ENCODE assay signal across 17 cellular contexts in genomic region chr1:196259291-196259690, GRCh38.
DNase-seq lines count a peak whose midpoint lies in the region; ATAC-seq and TF ChIP-seq lines count a peak whose summit lies in the region.
"Had no signal": no experiment of that assay in that cellular context is flagged by ENCODE, and none has a peak within 500 bp of the region (broad histone marks: within the 10 kb centered on the region; RNA-seq: fewer than 3 reads in every experiment).

No MANE protein-coding gene starts in this region.

- no peaks in the 10 kb centered on the region for H3K9me2 ChIP-seq in DOHH2 (replicated peaks; ENCODE audit: control insufficient read depth, low read length)

- H2BK12ac ChIP-seq in neuronal stem cell (ENCODE audit: low read length) (no peak overlapping the region), H9 (ENCODE audit: insufficient read length, low read depth, low read length) (no peak overlapping the region)

- no peaks in the 10 kb centered on the region for H3K27me3 ChIP-seq in BLaER1
- no peaks in the 10 kb centered on the region for H3K27me3 ChIP-seq in DOHH2 (ENCODE audit: control insufficient read depth, low read length)
- H3K27me3 ChIP-seq in neuronal stem cell (ENCODE audit: control insufficient read depth in 3 of 3, insufficient read depth in 3 of 3, low read depth in 1 of 3, low read length in 3 of 3) = no peaks in the 10 kb centered on the region
- no peaks in the 10 kb centered on the region for H3K27me3 ChIP-seq in H9 (ENCODE audit: insufficient read depth, low read length)

- no peak for TF ChIP-seq CTCF in DOHH2 (IDR thresholded peaks at IDR 0.05; ENCODE audit: low read depth, low read length, poor library complexity, severe bottlenecking)
- TF ChIP-seq CTCF in H9 (conservative IDR thresholded peaks at IDR 0.05) = no peak

- no peak overlapping the region for H3K18ac ChIP-seq in neuronal stem cell (ENCODE audit: low read length)
- no peak overlapping the region for H3K18ac ChIP-seq in H9 (ENCODE audit: insufficient read length, low read depth, low read length)

- no peaks in the 10 kb centered on the region for H3K4me1 Mint-ChIP-seq in H9
- H3K4me1 Mint-ChIP-seq: B cell, CD14-positive monocyte, IgD-negative memory B cell had no signal

- peaks cover 8% of the 10 kb centered on the region for H3F3A ChIP-seq in DOHH2 (ENCODE audit: control insufficient read depth, insufficient read depth)

- H2AK5ac ChIP-seq in neuronal stem cell (ENCODE audit: low read depth, low read length) (no peak overlapping the region), H9 (ENCODE audit: insufficient read length, low read length) (no peak overlapping the region)

- no CpG with 5 or more reads among the region's 2 CpGs for WGBS in neuronal stem cell (ENCODE audit: extremely low coverage in 2 of 2, insufficient read length in 2 of 2, insufficient replicate concordance in 1 of 2), 2 donors
- whole genome bisulfite sequencing in H9 (ENCODE audit: extremely low coverage, insufficient read length, low lambda C conversion rate) = no CpG with 5 or more reads among the region's 2 CpGs

- H3K9ac ChIP-seq in BLaER1 = no peak overlapping the region
- H3K9ac ChIP-seq in SK-N-MC (ENCODE audit: insufficient read length) = no peak overlapping the region
- no peak overlapping the region for H3K9ac ChIP-seq in neuronal stem cell (ENCODE audit: low read depth, low read length, poor library complexity)
- H3K9ac ChIP-seq in H9 (ENCODE audit: extremely low read depth, insufficient read length, low read length) = no peak overlapping the region

- no peaks in the 10 kb centered on the region for H3K79me1 ChIP-seq in neuronal stem cell (ENCODE audit: low read depth, low read length)
- no peaks in the 10 kb centered on the region for H3K79me1 ChIP-seq in H9 (ENCODE audit: insufficient read depth, low read depth, low read length, poor library complexity, severe bottlenecking)

- H3K27ac Mint-ChIP-seq in H9 = no peak overlapping the region
- H3K27ac Mint-ChIP-seq: B cell; CD14-positive monocyte; CD8-positive, alpha-beta T cell; HFFc6; IgD-negative memory B cell had no signal

- H2BK120ac ChIP-seq in neuronal stem cell (ENCODE audit: low read depth, low read length) (no peak overlapping the region), H9 (ENCODE audit: low read depth, low read length, poor library complexity, severe bottlenecking) (no peak overlapping the region)

- no peak for ATAC-seq in HG02970 (IDR thresholded peaks at IDR 0.05; ENCODE audit: low FRiP score, unreplicated experiment)
- ATAC-seq: CD8-positive, alpha-beta T cell had no signal

- H3T11ph ChIP-seq in H9 (ENCODE audit: low read length) = no peak overlapping the region

- H3K56ac ChIP-seq in H9 (ENCODE audit: insufficient read length, low read depth, low read length) = no peak overlapping the region

- no peaks in the 10 kb centered on the region for H3K27me3 Mint-ChIP-seq in H9 (ENCODE audit: low read depth)
- H3K27me3 Mint-ChIP-seq: B cell, IgD-negative memory B cell had no signal

- H4K91ac ChIP-seq in neuronal stem cell (ENCODE audit: low read depth, low read length, poor library complexity) (no peak overlapping the region), H9 (ENCODE audit: insufficient read length, low read depth, low read length) (no peak overlapping the region)

- H3K4me1 ChIP-seq in BLaER1 (peaks cover 17% of the 10 kb centered on the region), DOHH2 (ENCODE audit: control insufficient read depth, low read length) (peaks cover 45% of the 10 kb centered on the region), neuronal stem cell (ENCODE audit: control insufficient read depth in 2 of 2, insufficient read depth in 1 of 2, low read depth in 1 of 2, low read length in 2 of 2) (peaks cover 0 to 3% of the 10 kb centered on the region in 2 donors), H9 (ENCODE audit: insufficient read depth, low read length) (no peaks in the 10 kb centered on the region)

- H3K14ac ChIP-seq in neuronal stem cell (ENCODE audit: low read length) = no peak overlapping the region
- H3K14ac ChIP-seq in H9 (ENCODE audit: insufficient read depth, low read length) = no peak overlapping the region

- H3K4me3 ChIP-seq in BLaER1 = no peak overlapping the region
- H3K4me3 ChIP-seq in DOHH2 (ENCODE audit: low read length) = peak overlapping the region; percentile 45
- H3K4me3 ChIP-seq in SK-N-MC = peak overlapping the region; percentile 51
- no peak overlapping the region for H3K4me3 ChIP-seq in neuronal stem cell (ENCODE audit: low read length in 2 of 2)

- H3K79me2 ChIP-seq in DOHH2 (ENCODE audit: control insufficient read depth, low read length) (no peaks in the 10 kb centered on the region), H9 (ENCODE audit: insufficient read depth, low read length) (no peaks in the 10 kb centered on the region)

- H3K4me2 ChIP-seq in BLaER1 (peak overlapping the region; percentile 60), DOHH2 (ENCODE audit: low read length) (peak overlapping the region; percentile 64), neuronal stem cell (ENCODE audit: insufficient read depth, low read length, poor library complexity, severe bottlenecking) (no peak overlapping the region), H9 (ENCODE audit: insufficient read depth, insufficient read length, low read length) (no peak overlapping the region)

- no peaks in the 10 kb centered on the region for H3K9me3 ChIP-seq in BLaER1
- no peaks in the 10 kb centered on the region for H3K9me3 ChIP-seq in DOHH2 (ENCODE audit: control insufficient read depth, insufficient read depth, low read length)
- H3K9me3 ChIP-seq in SK-N-MC (ENCODE audit: low read depth, low read length) = no peaks in the 10 kb centered on the region
- H3K9me3 ChIP-seq in neuronal stem cell (replicated peaks in 1 of 2; ENCODE audit: control insufficient read depth in 2 of 2, insufficient read depth in 1 of 2, low read depth in 1 of 2, low read length in 2 of 2) = no peaks in the 10 kb centered on the region
- no peaks in the 10 kb centered on the region for H3K9me3 ChIP-seq in H9 (ENCODE audit: control insufficient read depth, low read depth, low read length)

- H3K23ac ChIP-seq in neuronal stem cell (ENCODE audit: low read depth, low read length, poor library complexity) (no peak overlapping the region), H9 (ENCODE audit: insufficient read length, low read depth, low read length) (no peak overlapping the region)

- no peak overlapping the region for H2BK15ac ChIP-seq in neuronal stem cell (ENCODE audit: low read length)
- H2BK15ac ChIP-seq in H9 (ENCODE audit: low read depth, low read length) = no peak overlapping the region

- no peak overlapping the region for H2BK20ac ChIP-seq in H9 (ENCODE audit: low read depth, low read length, poor library complexity, severe bottlenecking)

- no peaks in the 10 kb centered on the region for H3K9me3 Mint-ChIP-seq in H9
- H3K9me3 Mint-ChIP-seq: HFFc6, IgD-negative memory B cell had no signal

- H3K36me3 Mint-ChIP-seq in H9 (ENCODE audit: insufficient read depth in 1 of 3, low read depth in 3 of 3) = no peaks in the 10 kb centered on the region; a peak in 1 of 7 replicates
- H3K36me3 Mint-ChIP-seq: CD14-positive monocyte; CD8-positive, alpha-beta T cell; IgD-negative memory B cell had no signal

- H3K36me3 ChIP-seq in BLaER1 (no peaks in the 10 kb centered on the region), DOHH2 (ENCODE audit: control insufficient read depth, low read length) (no peaks in the 10 kb centered on the region), SK-N-MC (ENCODE audit: insufficient read depth, low read length) (no peaks in the 10 kb centered on the region), neuronal stem cell (replicated peaks in 1 of 2; ENCODE audit: control insufficient read depth in 2 of 2, insufficient read depth in 2 of 2, low read length in 2 of 2) (no peaks in the 10 kb centered on the region)

- H3K4ac ChIP-seq in neuronal stem cell (ENCODE audit: low read length) (no peak overlapping the region), H9 (ENCODE audit: low read depth, low read length) (no peak overlapping the region)

- H4K20me1 ChIP-seq in BLaER1 = no peaks in the 10 kb centered on the region
- no peaks in the 10 kb centered on the region for H4K20me1 ChIP-seq in DOHH2 (ENCODE audit: control insufficient read depth, insufficient read depth, low read depth, low read length)
- no peaks in the 10 kb centered on the region for H4K20me1 ChIP-seq in H9 (ENCODE audit: control insufficient read depth, insufficient read depth, insufficient read length)

- DNase-seq in SK-N-MC (ENCODE audit: low read depth, low spot score) (peak; percentile 95), neuronal stem cell (ENCODE audit: low spot score) (no peak), HPDE6-E6E7 (ENCODE audit: extremely low spot score) (no peak), H9 (no peak)
- DNase-seq: CD8-positive, alpha-beta T cell; COR-L47; DMS53; GOT3; HCEC 1CT; HFFc6; KG1 had no signal

- H4K5ac ChIP-seq in H9 (ENCODE audit: insufficient read length, low read depth, low read length) = no peak overlapping the region

- H3K4me3 Mint-ChIP-seq in H9 = no peak overlapping the region
- H3K4me3 Mint-ChIP-seq: B cell; CD14-positive monocyte; CD8-positive, alpha-beta T cell; HFFc6; IgD-negative memory B cell had no signal

- H4K8ac ChIP-seq in neuronal stem cell (ENCODE audit: low read depth, low read length) = no peak overlapping the region
- H4K8ac ChIP-seq in H9 (replicated peaks; ENCODE audit: insufficient read length, low read depth, low read length) = no peak overlapping the region

- H2AFZ ChIP-seq in neuronal stem cell (ENCODE audit: low read length) (peak overlapping the region; percentile 6), H9 (ENCODE audit: low read length) (no peak overlapping the region)

- H3K27ac ChIP-seq in BLaER1 (no peak overlapping the region), DOHH2 (ENCODE audit: low read depth, low read length) (peak overlapping the region; percentile 30), SK-N-MC (peak overlapping the region; percentile 80), neuronal stem cell (replicated peaks; ENCODE audit: low read length) (no peak overlapping the region), H9 (ENCODE audit: insufficient read length, low read depth, low read length) (no peak overlapping the region)

- H2BK5ac ChIP-seq in neuronal stem cell (ENCODE audit: low read length) = no peak overlapping the region
- H2BK5ac ChIP-seq in H9 (ENCODE audit: insufficient read length, low read length) = no peak overlapping the region

- H3K23me2 ChIP-seq in H9 (ENCODE audit: insufficient read length, low read depth, low read length, poor library complexity, severe bottlenecking) = no peaks in the 10 kb centered on the region

Comparison
In these comparisons a context has a peak if more than half of its experiments do, and no peak if none do; other contexts are left out.
1. H3K27ac ChIP-seq: peak in DOHH2 (single experiment) and SK-N-MC (single experiment); none in BLaER1 (single experiment), neuronal stem cell (single experiment) and H9 (single experiment).
2. H3K4me2 ChIP-seq: peak in BLaER1 (single experiment) and DOHH2 (single experiment); none in neuronal stem cell (single experiment) and H9 (single experiment).
3. H3K4me3 ChIP-seq: peak in DOHH2 (single experiment) and SK-N-MC (single experiment); none in BLaER1 (single experiment) and neuronal stem cell (0 of 2).